1 cellular context compared by ENCODE assay signal in the genomic region with DNA sequence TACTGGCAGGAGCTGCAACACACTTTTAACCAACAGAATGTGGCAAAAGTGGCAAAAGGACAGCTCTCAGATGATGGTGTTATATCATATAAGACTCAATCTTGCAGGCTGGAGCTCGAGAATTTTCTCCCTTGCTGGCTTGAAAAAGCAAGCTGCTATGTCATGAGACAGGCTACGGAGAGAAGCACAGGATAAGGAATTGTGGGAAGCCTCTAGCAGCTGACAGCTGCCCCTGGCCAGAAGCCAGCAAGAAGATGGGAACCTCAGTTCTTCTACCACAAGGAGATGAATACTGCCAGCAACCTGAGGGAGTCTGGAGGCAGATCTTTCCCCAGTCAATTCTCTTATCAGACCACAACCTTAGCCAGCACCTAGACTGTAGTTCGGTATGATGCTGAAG.
TF ChIP-seq lines count a peak whose summit lies in the region.

No MANE protein-coding gene starts in this region.

TF ChIP-seq in K562, 482 proteins besides CTCF, POLR2A, EP300 and RAD21:
- TF ChIP-seq NFIC (IDR thresholded peaks at IDR 0.05): peak; percentile 51
- no peak for TF ChIP-seq FUS (optimal IDR thresholded peaks at IDR 0.05; ENCODE audit: low read depth, low read length)
- no peak for TF ChIP-seq MTA2 (IDR thresholded peaks at IDR 0.05; ENCODE audit: low read depth)
